ENCODE assay signal across 8 cellular contexts in the genomic region with DNA sequence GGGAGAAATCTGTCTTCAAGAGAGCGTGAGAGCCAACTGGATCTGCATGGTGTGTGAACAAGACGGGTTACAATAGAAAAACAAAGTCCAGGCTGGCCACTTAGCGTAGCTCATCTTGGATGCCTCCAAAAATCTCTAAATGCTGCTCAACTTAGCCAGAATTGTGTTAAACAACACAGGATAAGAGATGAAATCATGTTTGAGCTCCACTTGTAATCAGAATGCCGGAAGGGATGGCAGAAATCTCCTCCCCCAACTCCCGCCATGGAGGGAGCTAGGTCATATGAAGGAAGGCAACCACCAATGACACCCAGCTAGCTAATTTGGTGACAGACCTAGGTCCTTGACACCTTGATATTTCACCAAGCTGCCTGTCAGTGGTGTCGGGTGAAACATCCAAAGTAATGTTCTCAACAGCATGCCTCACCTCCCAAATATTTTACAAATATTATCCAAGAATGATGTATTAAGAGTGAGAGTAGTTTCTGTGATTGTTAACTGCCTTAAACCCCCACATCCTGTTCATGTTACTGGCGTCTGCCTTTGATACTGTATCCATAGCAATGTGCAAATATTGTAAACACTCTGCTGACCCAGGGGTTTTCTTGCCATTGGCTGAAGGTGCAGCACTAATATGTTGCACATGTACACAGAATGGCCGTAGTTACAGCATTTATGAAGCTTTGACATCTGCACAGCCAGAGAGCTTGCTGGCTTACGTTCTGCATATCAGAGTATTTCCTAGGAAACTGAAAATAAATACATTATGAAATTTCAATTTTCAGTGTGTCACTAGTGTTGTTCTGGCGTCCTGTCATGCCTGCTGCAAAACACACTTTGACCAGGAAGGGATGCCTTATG. TPM values are rescaled to one million over a fixed set of nuclear protein-coding genes. Genes with fewer than 3 reads are reported as not detected.
DNase-seq lines count a peak whose midpoint lies in the region; ATAC-seq and TF ChIP-seq lines count a peak whose summit lies in the region.

No MANE protein-coding gene starts in this region.

- intact Hi-C loops in ascending aorta (cut with DNase I): loop anchor here (1.0 kb wide), 1 partner anchor 26 kb away; a partner anchor contains a TSS

- peaks cover 0 to 8% of the 10 kb centered on the region in 2 donors for H3K4me1 ChIP-seq in ascending aorta

- no peak overlapping the region for H3K27ac Mint-ChIP-seq in memory B cell
- no peak overlapping the region for H3K27ac Mint-ChIP-seq in endothelial cell (ENCODE audit: unreplicated experiment)

- peaks cover 3% of the 10 kb centered on the region for H3K4me1 Mint-ChIP-seq in memory B cell
- H3K4me1 Mint-ChIP-seq in endothelial cell (ENCODE audit: unreplicated experiment): no peaks in the 10 kb centered on the region

- peak overlapping the region; percentile 50 to 61 for H3K27ac ChIP-seq in ascending aorta

- peak overlapping the region in 1 of 2 donors; percentile 27 for H3K4me3 ChIP-seq in ascending aorta

- no peaks in the 10 kb centered on the region for H3K36me3 ChIP-seq in ascending aorta

- no peak for TF ChIP-seq CTCF in ascending aorta (IDR thresholded peaks at IDR 0.05)
- no peak for TF ChIP-seq CTCF in endothelial cell (IDR thresholded peaks at IDR 0.05; ENCODE audit: unreplicated experiment)

- H3K4me3 Mint-ChIP-seq in memory B cell (no peak overlapping the region), endothelial cell (ENCODE audit: unreplicated experiment) (no peak overlapping the region)

- H3K36me3 Mint-ChIP-seq in memory B cell (peaks cover 8% of the 10 kb centered on the region), endothelial cell (ENCODE audit: low read depth, unreplicated experiment) (peaks cover 5% of the 10 kb centered on the region)

- ATAC-seq in HG02678 (IDR thresholded peaks at IDR 0.05; ENCODE audit: unreplicated experiment): peak; percentile 55
- peak; percentile 63 for ATAC-seq in memory B cell (ENCODE audit: low read depth)
- ATAC-seq in HG02840 (IDR thresholded peaks at IDR 0.05; ENCODE audit: low FRiP score, unreplicated experiment): no peak

- DNase-seq in ELR (ENCODE audit: low read depth) (peak; percentile 56), ascending aorta (ENCODE audit: low spot score in 2 of 2) (no peak), memory B cell (ENCODE audit: low spot score in 2 of 2) (no peak), pons (ENCODE audit: low spot score) (no peak), endothelial cell (ENCODE audit: low spot score) (no peak), A172 (ENCODE audit: low spot score) (no peak)

- H3K9me3 Mint-ChIP-seq in memory B cell (peaks cover 10% of the 10 kb centered on the region), endothelial cell (ENCODE audit: unreplicated experiment) (peaks cover 13% of the 10 kb centered on the region)

- peaks cover 3% of the 10 kb centered on the region for H3K27me3 Mint-ChIP-seq in memory B cell
- H3K27me3 Mint-ChIP-seq in endothelial cell (ENCODE audit: unreplicated experiment): peaks cover 3% of the 10 kb centered on the region

- no peaks in the 10 kb centered on the region for H3K27me3 ChIP-seq in ascending aorta

- H3K9me3 ChIP-seq in ascending aorta: peaks cover 0 to 5% of the 10 kb centered on the region in 2 donors

RNA-seq across cellular contexts. Expression of a gene that starts 25.8 kb away (rescaled TPM):
- total RNA-seq in ascending aorta: 2.4 TPM
- total RNA-seq in endothelial cell (ENCODE audit: unreplicated experiment): 16.6 TPM
- total RNA-seq in A172 (2014; rRNA removed; shearing (Covaris generic)): 12.1 and 14.0 TPM in 2 replicates

RNA-seq across cellular contexts. Expression of a gene that starts 28.2 kb away (rescaled TPM):
- total RNA-seq in ascending aorta (221 TPM), endothelial cell (ENCODE audit: unreplicated experiment) (not detected)
- total RNA-seq in A172 (2014; rRNA removed; shearing (Covaris generic)): 0.21 TPM in 1 of 2 replicates, not detected in the other

Comparison
In these comparisons a context has a peak if more than half of its experiments do, and no peak if none do; other contexts are left out.
1. RNA of a gene that starts 28.2 kb away (total RNA-seq): 221 TPM in ascending aorta (single experiment); 0.21 TPM in A172 and not detected in endothelial cell (single experiment); every median in the first group is over 100 times any median in the second.